9 cellular contexts compared by ENCODE assay signal in genomic region chrX:140050906-140051305, GRCh38.
DNase-seq lines count a peak whose midpoint lies in the region; ATAC-seq and TF ChIP-seq lines count a peak whose summit lies in the region.
"Had no signal": no experiment of that assay in that cellular context is flagged by ENCODE, and none has a peak within 500 bp of the region (broad histone marks: within the 10 kb centered on the region; RNA-seq: fewer than 3 reads in every experiment).

No MANE protein-coding gene starts in this region.

- DNase-seq in NCI-H1105 treated with DMSO at 0.1 percent for 48 hours (lab: John Stamatoyannopoulos, UW) (peak; percentile 2), NCI-H1105 (lab: John Stamatoyannopoulos, UW) (no peak), M059J (ENCODE audit: low read depth) (peak; percentile 23), dermis blood vessel endothelial cell (peak; percentile 6), osteoblast (ENCODE audit: insufficient read length, low spot score, missing footprints) (no peak), left lung (no peak), esophagus muscularis mucosa (ENCODE audit: extremely low spot score) (no peak)
- no peak for DNase-seq in effector CD8-positive, alpha-beta T cell (lab: John Stamatoyannopoulos, UW)
- DNase-seq: stimulated activated naive B cell treated with anti-CD40 and anti-IgM and Interleukin-4, amounts not matched to agents 10 μg/mL and 1 μg/mL and 100 μg/mL, for 72 hours had no signal

- no peaks in the 10 kb centered on the region for H3K9me3 ChIP-seq in osteoblast (ENCODE audit: low read depth, low read length)
- H3K9me3 ChIP-seq in left lung, result no peaks in the 10 kb centered on the region
- no peaks in the 10 kb centered on the region for H3K9me3 ChIP-seq in esophagus muscularis mucosa

- H3K79me2 ChIP-seq in osteoblast (ENCODE audit: insufficient read depth, low read length), result no peaks in the 10 kb centered on the region

- no peak for TF ChIP-seq EP300 in esophagus muscularis mucosa (IDR thresholded peaks at IDR 0.05)

- H3K27me3 ChIP-seq in osteoblast (ENCODE audit: insufficient read depth, low read length), result no peaks in the 10 kb centered on the region
- no peaks in the 10 kb centered on the region for H3K27me3 ChIP-seq in left lung
- peaks cover 0 to 5% (median 0%) of the 10 kb centered on the region in 4 donors for H3K27me3 ChIP-seq in esophagus muscularis mucosa

- H2AFZ ChIP-seq in osteoblast (ENCODE audit: low read length), result no peak overlapping the region

- TF ChIP-seq CTCF in osteoblast (IDR thresholded peaks at IDR 0.05; ENCODE audit: extremely low read depth, low read depth, low read length) (peak; percentile 28), left lung (IDR thresholded peaks at IDR 0.05) (peak in 1 of 2 donors; percentile 24), esophagus muscularis mucosa (IDR thresholded peaks at IDR 0.05) (peak in 1 of 3 experiments; percentile 13)

- no peak for ATAC-seq in left lung
- ATAC-seq: stimulated activated naive B cell treated with anti-CD40 and anti-IgM and Interleukin-4, amounts not matched to agents 10 μg/mL and 1 μg/mL and 100 μg/mL, for 72 hours had no signal

- H3K4me2 ChIP-seq in osteoblast (ENCODE audit: insufficient read depth, low read length), result no peak overlapping the region

- H3K27ac ChIP-seq in osteoblast (ENCODE audit: low read depth, low read length) (no peak overlapping the region), left lung (no peak overlapping the region), esophagus muscularis mucosa (replicated peaks in 1 of 4) (no peak overlapping the region)

- H3K4me3 ChIP-seq in osteoblast (ENCODE audit: insufficient read depth, low read length) (no peak overlapping the region), left lung (no peak overlapping the region), esophagus muscularis mucosa (no peak overlapping the region)

- no peaks in the 10 kb centered on the region for H3K4me1 ChIP-seq in osteoblast (ENCODE audit: insufficient read depth, low read length)
- H3K4me1 ChIP-seq in left lung, result no peaks in the 10 kb centered on the region
- H3K4me1 ChIP-seq in esophagus muscularis mucosa, result no peaks in the 10 kb centered on the region

- no peak for TF ChIP-seq POLR2A in esophagus muscularis mucosa (IDR thresholded peaks at IDR 0.05; ENCODE audit: low read depth)

- H3K36me3 ChIP-seq in osteoblast (ENCODE audit: insufficient read depth, low read length) (no peaks in the 10 kb centered on the region), left lung (no peaks in the 10 kb centered on the region), esophagus muscularis mucosa (no peaks in the 10 kb centered on the region)

- intact Hi-C loops in left lung (cut with DNase I), result no loop called here
- intact Hi-C loops in esophagus muscularis mucosa (cut with DNase I), result loop anchor here (10.0 kb wide), 1 partner anchor 614 kb away; no protein-coding TSS in a partner anchor

- no peaks in the 10 kb centered on the region for H4K20me1 ChIP-seq in osteoblast (ENCODE audit: insufficient read depth, low read length)

Comparison
In these comparisons a context has a peak if more than half of its experiments do, and no peak if none do; other contexts are left out.
1. DNase-seq: peak in NCI-H1105 treated with DMSO at 0.1 percent for 48 hours (single experiment), M059J (single experiment) and dermis blood vessel endothelial cell (single experiment); none in NCI-H1105 (single experiment), osteoblast (single experiment), effector CD8-positive, alpha-beta T cell (single experiment), left lung (0 of 2) and esophagus muscularis mucosa (single experiment).